ENCODE assay signal across 20 cellular contexts in genomic region chr4:11409632-11410031, GRCh38. TPM values are rescaled to one million over a fixed set of nuclear protein-coding genes. Genes with fewer than 3 reads are reported as not detected.
DNase-seq lines count a peak whose midpoint lies in the region; ATAC-seq and TF ChIP-seq lines count a peak whose summit lies in the region.
"Had no signal": no experiment of that assay in that cellular context is flagged by ENCODE, and none has a peak within 500 bp of the region (broad histone marks: within the 10 kb centered on the region; RNA-seq: fewer than 3 reads in every experiment).

No MANE protein-coding gene starts in this region.

- H3K27ac Mint-ChIP-seq in memory B cell = peak overlapping the region; percentile 19
- peak overlapping the region; percentile 40 for H3K27ac Mint-ChIP-seq in stimulated activated memory B cell treated with anti-CD40 and anti-IgM and Interleukin-4, amounts not matched to agents 10 μg/mL and 1 μg/mL and 100 μg/mL, for 72 hours
- H3K27ac Mint-ChIP-seq in natural killer cell = no peak overlapping the region
- H3K27ac Mint-ChIP-seq: CD14-positive monocyte; CD4-positive, alpha-beta T cell had no signal

- no peaks in the 10 kb centered on the region for H3K9me3 Mint-ChIP-seq in memory B cell
- no peaks in the 10 kb centered on the region for H3K9me3 Mint-ChIP-seq in stimulated activated memory B cell treated with anti-CD40 and anti-IgM and Interleukin-4, amounts not matched to agents 10 μg/mL and 1 μg/mL and 100 μg/mL, for 72 hours
- H3K9me3 Mint-ChIP-seq in natural killer cell = no peaks in the 10 kb centered on the region
- H3K9me3 Mint-ChIP-seq: CD4-positive, alpha-beta T cell; CD8-positive, alpha-beta memory T cell had no signal

- H3K4me1 Mint-ChIP-seq in memory B cell = peaks cover 26% of the 10 kb centered on the region
- H3K4me1 Mint-ChIP-seq in stimulated activated memory B cell treated with anti-CD40 and anti-IgM and Interleukin-4, amounts not matched to agents 10 μg/mL and 1 μg/mL and 100 μg/mL, for 72 hours = peaks cover 25% of the 10 kb centered on the region
- H3K4me1 Mint-ChIP-seq in natural killer cell = no peaks in the 10 kb centered on the region
- H3K4me1 Mint-ChIP-seq: CD14-positive monocyte; CD8-positive, alpha-beta memory T cell had no signal

- H3K4me3 Mint-ChIP-seq in memory B cell (no peak overlapping the region), natural killer cell (no peak overlapping the region)
- H3K4me3 Mint-ChIP-seq in stimulated activated memory B cell treated with anti-CD40 and anti-IgM and Interleukin-4, amounts not matched to agents 10 μg/mL and 1 μg/mL and 100 μg/mL, for 72 hours = no peak overlapping the region
- H3K4me3 Mint-ChIP-seq: CD14-positive monocyte; CD4-positive, alpha-beta T cell; CD8-positive, alpha-beta memory T cell had no signal

- peak; percentile 15 to 18 for DNase-seq in SHP77 (lab: John Stamatoyannopoulos, UW)
- no peak for DNase-seq in SHP77 treated with DMSO at 0.1 percent for 48 hours (lab: John Stamatoyannopoulos, UW)
- DNase-seq in memory B cell (ENCODE audit: low spot score in 2 of 2) = no peak
- no peak for DNase-seq in NCI-H2081 treated with DMSO at 0.1 percent for 48 hours (lab: John Stamatoyannopoulos, UW)
- no peak for DNase-seq in natural killer cell
- DNase-seq: 8988T; ACHN; AML-193; BE2C; CD4-positive, alpha-beta T cell; CD8-positive, alpha-beta memory T cell; DMS53; DMS79 treated with DMSO at 0.1 percent for 48 hours; GM23248; H7; HCEC 1CT had no signal

- no peaks in the 10 kb centered on the region for H3K27me3 Mint-ChIP-seq in memory B cell
- no peaks in the 10 kb centered on the region for H3K27me3 Mint-ChIP-seq in stimulated activated memory B cell treated with anti-CD40 and anti-IgM and Interleukin-4, amounts not matched to agents 10 μg/mL and 1 μg/mL and 100 μg/mL, for 72 hours
- no peaks in the 10 kb centered on the region for H3K27me3 Mint-ChIP-seq in natural killer cell (ENCODE audit: low read depth in 2 of 2)
- H3K27me3 Mint-ChIP-seq: CD4-positive, alpha-beta T cell had no signal

- H3K36me3 Mint-ChIP-seq in memory B cell (peaks cover 21% of the 10 kb centered on the region), natural killer cell (no peaks in the 10 kb centered on the region)
- H3K36me3 Mint-ChIP-seq in stimulated activated memory B cell treated with anti-CD40 and anti-IgM and Interleukin-4, amounts not matched to agents 10 μg/mL and 1 μg/mL and 100 μg/mL, for 72 hours = peaks cover 40% of the 10 kb centered on the region
- H3K36me3 Mint-ChIP-seq: CD14-positive monocyte; CD8-positive, alpha-beta memory T cell had no signal

- no peak for ATAC-seq in memory B cell (ENCODE audit: low read depth)
- no peak for ATAC-seq in stimulated activated memory B cell treated with anti-CD40 and anti-IgM and Interleukin-4, amounts not matched to agents 10 μg/mL and 1 μg/mL and 100 μg/mL, for 72 hours
- ATAC-seq in natural killer cell = no peak
- ATAC-seq: A549 had no signal

- intact Hi-C loops in natural killer cell (cut with micrococcal nuclease) = no loop called here

- TF ChIP-seq CTCF in natural killer cell (IDR thresholded peaks at IDR 0.05) = no peak

RNA-seq across cellular contexts. Expression of gene HS3ST1, which starts 19.1 kb away (rescaled TPM):
- total RNA-seq in natural killer cell = not detected
- total RNA-seq: CD4-positive, alpha-beta T cell; Daoy; GM23248 had no signal

Comparison
In these comparisons a context has a peak if more than half of its experiments do, and no peak if none do; other contexts are left out.
1. DNase-seq: peak in SHP77 (2 of 2); none in SHP77 treated with DMSO at 0.1 percent for 48 hours (single experiment), memory B cell (0 of 2), NCI-H2081 treated with DMSO at 0.1 percent for 48 hours (single experiment) and natural killer cell (single experiment).
2. H3K27ac Mint-ChIP-seq: peak in memory B cell (single experiment) and stimulated activated memory B cell treated with anti-CD40 and anti-IgM and Interleukin-4, amounts not matched to agents 10 μg/mL and 1 μg/mL and 100 μg/mL, for 72 hours (single experiment); none in natural killer cell (0 of 2).